ENCODE assay signal across 17 cellular contexts in genomic region chr13:50788551-50788950, GRCh38. TPM values are rescaled to one million over a fixed set of nuclear protein-coding genes. Genes with fewer than 3 reads are reported as not detected.
A peak's percentile ranks its signal among the peaks of the same experiment; 100 is the strongest.
DNase-seq lines count a peak whose midpoint lies in the region; ATAC-seq and TF ChIP-seq lines count a peak whose summit lies in the region.
"Had no signal": no experiment of that assay in that cellular context is flagged by ENCODE, and none has a peak within 500 bp of the region (broad histone marks: within the 10 kb centered on the region; RNA-seq: fewer than 3 reads in every experiment).

No MANE protein-coding gene starts in this region.

- WGBS in SK-N-SH (ENCODE audit: low lambda C conversion rate), result 70% methylated on average over 5 of the region's 5 CpGs

- TF ChIP-seq CTCF in SK-N-SH (IDR thresholded peaks at IDR 0.05) (no peak), brain microvascular endothelial cell (IDR thresholded peaks at IDR 0.05; ENCODE audit: low read depth, low read length, missing control alignments) (no peak), osteoblast (IDR thresholded peaks at IDR 0.05; ENCODE audit: extremely low read depth, low read depth, low read length) (no peak), mucosa of descending colon (IDR thresholded peaks at IDR 0.05) (no peak), mesothelial cell of epicardium (IDR thresholded peaks at IDR 0.05; ENCODE audit: unreplicated experiment) (no peak), right atrium auricular region (IDR thresholded peaks at IDR 0.05) (no peak)

- H3K9me2 ChIP-seq in SK-N-SH, result no peaks in the 10 kb centered on the region

- H3K27ac ChIP-seq in SK-N-SH (ENCODE audit: low read depth in 2 of 2, low read length in 1 of 2), result no peak overlapping the region
- H3K27ac ChIP-seq in brain microvascular endothelial cell, result no peak overlapping the region
- H3K27ac ChIP-seq in osteoblast (ENCODE audit: low read depth, low read length), result no peak overlapping the region
- no peak overlapping the region for H3K27ac ChIP-seq in right atrium auricular region
- H3K27ac ChIP-seq: 22Rv1 had no signal

- H2AFZ ChIP-seq in SK-N-SH (ENCODE audit: low read depth) (peak overlapping the region; percentile 57; the same call in 1 of the 2 replicates), osteoblast (ENCODE audit: low read length) (peak overlapping the region; percentile 32)

- H3K4me1 ChIP-seq in SK-N-SH (ENCODE audit: control insufficient read depth in 1 of 2, insufficient read depth in 2 of 2, low read depth in 1 of 2, low read length in 1 of 2) (no peaks in the 10 kb centered on the region), osteoblast (ENCODE audit: insufficient read depth, low read length) (peaks cover 8% of the 10 kb centered on the region), mucosa of descending colon (ENCODE audit: low read depth) (no peaks in the 10 kb centered on the region), right atrium auricular region (no peaks in the 10 kb centered on the region)

- in situ Hi-C loops in brain microvascular endothelial cell (cut with HindIII; ENCODE audit: low pct_ligation_motif_present, low sequenced_read_pairs), result no loop called here

- TF ChIP-seq EP300 in SK-N-SH (IDR thresholded peaks at IDR 0.05; ENCODE audit: borderline replicate concordance in 1 of 2, low read depth in 1 of 2, low read length in 1 of 2), result no peak

- H3K9me3 ChIP-seq in SK-N-SH (no peaks in the 10 kb centered on the region), osteoblast (ENCODE audit: low read depth, low read length) (no peaks in the 10 kb centered on the region), mucosa of descending colon (no peaks in the 10 kb centered on the region), right atrium auricular region (no peaks in the 10 kb centered on the region)
- H3K9me3 ChIP-seq: MG63 had no signal

- H3K27me3 ChIP-seq in SK-N-SH (ENCODE audit: insufficient read depth) (no peaks in the 10 kb centered on the region), brain microvascular endothelial cell (replicated peaks) (no peaks in the 10 kb centered on the region), osteoblast (ENCODE audit: insufficient read depth, low read length) (no peaks in the 10 kb centered on the region), right atrium auricular region (no peaks in the 10 kb centered on the region)
- H3K27me3 ChIP-seq: MG63 had no signal

- no peaks in the 10 kb centered on the region for H3K36me3 ChIP-seq in SK-N-SH (replicated peaks in 1 of 2; ENCODE audit: control insufficient read depth in 1 of 2, insufficient read depth in 2 of 2, low read length in 1 of 2)
- H3K36me3 ChIP-seq in brain microvascular endothelial cell (replicated peaks), result no peaks in the 10 kb centered on the region
- no peaks in the 10 kb centered on the region for H3K36me3 ChIP-seq in osteoblast (ENCODE audit: insufficient read depth, low read length)
- no peaks in the 10 kb centered on the region for H3K36me3 ChIP-seq in mucosa of descending colon (ENCODE audit: low read depth)
- H3K36me3 ChIP-seq in right atrium auricular region, result no peaks in the 10 kb centered on the region
- H3K36me3 ChIP-seq: MG63 had no signal

- DNase-seq in SK-N-SH (no peak), GM04504 (ENCODE audit: low read depth) (peak; percentile 20), brain microvascular endothelial cell (peak; percentile 31), osteoblast (ENCODE audit: insufficient read length, low spot score, missing footprints) (peak; percentile 78), mucosa of descending colon (no peak), mesothelial cell of epicardium (ENCODE audit: low spot score in 2 of 2, unreplicated experiment in 2 of 2) (no peak), right atrium auricular region (ENCODE audit: low spot score) (no peak)
- DNase-seq: C1 segment of cervical spinal cord, DMS79 treated with DMSO at 0.1 percent for 48 hours, HFFc6, MG63, NCI-H1092, NCI-H146, NCI-H2227 treated with DMSO at 0.1 percent for 48 hours, NCI-H524 had no signal

- H3K4me1 Mint-ChIP-seq in mesothelial cell of epicardium, result no peaks in the 10 kb centered on the region

- TF ChIP-seq RAD21 in SK-N-SH (IDR thresholded peaks at IDR 0.05; ENCODE audit: low read length), result no peak

- no peak overlapping the region for H3K4me3 Mint-ChIP-seq in mesothelial cell of epicardium
- H3K4me3 Mint-ChIP-seq: HFFc6 had no signal

- no peak overlapping the region for H3K27ac Mint-ChIP-seq in mesothelial cell of epicardium
- H3K27ac Mint-ChIP-seq: HFFc6 had no signal

- H3F3A ChIP-seq in SK-N-SH (replicated peaks; ENCODE audit: insufficient read depth), result no peaks in the 10 kb centered on the region

- H3K27me3 Mint-ChIP-seq in mesothelial cell of epicardium (ENCODE audit: low read depth), result peaks cover 15% of the 10 kb centered on the region

- ATAC-seq in SK-N-SH treated with all-trans-retinoic acid at 6 μM for 48 hours, result no peak
- ATAC-seq in mucosa of descending colon, result no peak

- no peaks in the 10 kb centered on the region for H4K20me1 ChIP-seq in SK-N-SH (ENCODE audit: insufficient read depth)
- H4K20me1 ChIP-seq in osteoblast (ENCODE audit: insufficient read depth, low read length), result no peaks in the 10 kb centered on the region

- H3K79me2 ChIP-seq in SK-N-SH (ENCODE audit: insufficient read depth) (no peaks in the 10 kb centered on the region), osteoblast (ENCODE audit: insufficient read depth, low read length) (no peaks in the 10 kb centered on the region)

- CTCF ChIA-PET in SK-N-SH (lab: Yijun Ruan, JAX), result no interaction called here

- H3K4me2 ChIP-seq in SK-N-SH (no peak overlapping the region), osteoblast (ENCODE audit: insufficient read depth, low read length) (no peak overlapping the region)

- H3K4me3 ChIP-seq in SK-N-SH (ENCODE audit: low read depth in 2 of 2, low read length in 1 of 2) (no peak overlapping the region), brain microvascular endothelial cell (ENCODE audit: low read depth, low read length) (no peak overlapping the region), osteoblast (ENCODE audit: insufficient read depth, low read length) (no peak overlapping the region), mucosa of descending colon (no peak overlapping the region), right atrium auricular region (no peak overlapping the region)
- H3K4me3 ChIP-seq: MG63 had no signal

- H3K36me3 Mint-ChIP-seq in mesothelial cell of epicardium, result peaks cover 5% of the 10 kb centered on the region

- intact Hi-C loops in mucosa of descending colon (cut with DNase I, micrococcal nuclease), result no loop called here

- no peak overlapping the region for H3K9ac ChIP-seq in SK-N-SH

- peaks cover 12% of the 10 kb centered on the region for H3K9me3 Mint-ChIP-seq in mesothelial cell of epicardium
- H3K9me3 Mint-ChIP-seq: HFFc6 had no signal

- POLR2A ChIA-PET in SK-N-SH (lab: Yijun Ruan, JAX), result no interaction called here

TF ChIP-seq in SK-N-SH, 30 proteins besides CTCF, POLR2A, EP300 and RAD21 (continues in another document):
- TF ChIP-seq RCOR1 (IDR thresholded peaks at IDR 0.05; ENCODE audit: low read length) (no peak), PBX3 (IDR thresholded peaks at IDR 0.05) (no peak), IRF3 (IDR thresholded peaks at IDR 0.05; ENCODE audit: low read depth, low read length) (no peak), RFX5 (IDR thresholded peaks at IDR 0.05; ENCODE audit: low read length) (no peak)

TF ChIP-seq in SK-N-SH treated with all-trans-retinoic acid at 6 μM for 48 hours, 23 proteins besides CTCF, POLR2A, EP300 and RAD21:
- no peak for TF ChIP-seq TSHZ2 (CRISPR knock-in tag; IDR thresholded peaks at IDR 0.05)
TF ChIP-seq in SK-N-SH treated with all-trans-retinoic acid at 6 μM for 48 hours: peak in this region for 0.

RNA-seq across cellular contexts. Expression of gene DLEU7, which starts 54.9 kb away (rescaled TPM):
- polyA plus RNA-seq in SK-N-SH (2012; rRNA removed), result not detected in 2 replicates
- 0.01 TPM in 1 of 2 replicates, not detected in the other for polyA plus RNA-seq in SK-N-SH (2012; cell fraction: cytosol; rRNA removed)
- not detected in 2 replicates for polyA plus RNA-seq in SK-N-SH (2012; cell fraction: nucleus; rRNA removed)
- not detected in 2 replicates for total RNA-seq in osteoblast
- under 1 TPM in 2 of 3 donors, not detected in 1; 0.13 to 0.17 TPM for total RNA-seq in mucosa of descending colon
- total RNA-seq in mesothelial cell of epicardium, result 0.18 TPM in 1 of 3 replicates, not detected in the others
- under 1 TPM in 1 of 2 donors, not detected in 1; 0.31 TPM for total RNA-seq in right atrium auricular region
- total RNA-seq: HFFc6 had no signal

Comparison
In these comparisons a context has a peak if more than half of its experiments do, and no peak if none do; other contexts are left out.
1. DNase-seq: peak in GM04504 (single experiment), brain microvascular endothelial cell (single experiment) and osteoblast (single experiment); none in SK-N-SH (single experiment), mucosa of descending colon (0 of 3), mesothelial cell of epicardium (0 of 2) and right atrium auricular region (single experiment).